ENCODE assay signal across 8 cellular contexts in the genomic region with DNA sequence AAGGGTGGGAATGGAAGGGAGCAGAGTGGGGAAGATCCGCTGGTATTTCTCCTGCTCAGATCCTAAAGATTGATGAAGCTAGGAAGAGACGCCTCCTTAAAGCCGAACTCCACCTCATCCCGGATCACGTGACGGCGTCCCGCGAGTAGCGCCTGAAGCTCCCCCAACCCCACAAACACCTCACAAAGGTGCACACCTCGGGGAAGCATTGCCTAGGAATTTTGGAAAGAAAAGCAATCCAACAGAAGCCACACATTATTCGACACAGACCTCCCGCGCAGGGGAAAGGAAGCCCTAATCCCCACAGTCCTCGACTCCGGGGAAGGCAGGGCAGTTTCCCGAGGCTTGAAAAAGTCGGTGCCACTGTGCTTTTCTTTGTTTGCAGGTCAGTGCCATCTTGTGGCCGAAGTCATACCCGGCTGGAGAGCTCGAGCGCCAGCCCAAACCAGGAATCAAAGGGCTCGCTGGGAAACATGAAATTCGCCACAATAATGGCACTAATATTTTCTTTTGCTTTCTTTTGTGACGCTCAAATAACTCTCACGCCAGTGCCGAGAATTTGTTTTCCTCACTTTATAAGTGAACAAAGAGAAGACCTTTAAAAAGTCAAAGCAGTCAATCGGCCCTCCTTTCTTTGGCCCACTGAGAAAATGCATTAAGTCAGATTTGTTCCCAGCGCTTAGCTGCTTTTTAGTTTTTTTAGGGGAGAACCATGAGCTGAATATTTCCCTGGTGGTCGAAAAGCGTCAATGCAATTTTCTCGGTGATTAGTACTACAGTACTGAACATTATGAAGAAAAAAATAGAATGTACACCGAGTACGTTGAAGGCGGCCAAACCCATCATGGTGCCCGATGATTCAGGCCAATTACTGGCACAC. TPM values are rescaled to one million over a fixed set of nuclear protein-coding genes. Genes with fewer than 3 reads are reported as not detected.
A peak's percentile ranks its signal among the peaks of the same experiment; 100 is the strongest.
DNase-seq lines count a peak whose midpoint lies in the region; ATAC-seq, FAIRE-seq and TF ChIP-seq lines count a peak whose summit lies in the region.

TSS of gene NPY1R (minus strand) at position 71 of the 880 bp plus-strand sequence. CDS start 6,042 bp downstream, outside the sequence.

- H3K27me3 ChIP-seq in SJSA1 (replicated peaks) (peaks cover 31% of the 10 kb centered on the region), bronchial epithelial cell (ENCODE audit: control insufficient read depth, insufficient read depth, low read length) (peaks cover 6% of the 10 kb centered on the region), iPS-20b (ENCODE audit: insufficient read depth, low read length) (peaks cover 31% of the 10 kb centered on the region)

- H3K9ac ChIP-seq in ES-I3 (ENCODE audit: low read depth, low read length) (peak within 1 kb of the TSS; percentile 50), iPS-20b (ENCODE audit: low read depth, low read length) (peak within 1 kb of the TSS; percentile 83)

- peak; percentile 86 for TF ChIP-seq CTCF in bronchial epithelial cell (IDR thresholded peaks at IDR 0.05; ENCODE audit: insufficient read depth, low read length, severe bottlenecking)

- no peak for FAIRE-seq in bronchial epithelial cell (lab: Jason Lieb, UNC)

- H3K9me3 ChIP-seq in ES-I3 (ENCODE audit: control insufficient read depth, insufficient read depth, low read length) (no peaks in the 10 kb centered on the region), SJSA1 (replicated peaks) (no peaks in the 10 kb centered on the region), iPS-20b (ENCODE audit: insufficient read depth, low read depth, low read length) (peaks cover 6% of the 10 kb centered on the region; the same call in 1 of the 2 replicates)

- H3K4me3 ChIP-seq in SJSA1 (0 out of 2 replicates have a peak within 1 kb of the TSS, but pooled peaks have one; percentile 12), bronchial epithelial cell (ENCODE audit: low read depth, low read length) (peak within 1 kb of the TSS; percentile 36), iPS-20b (ENCODE audit: low read length) (peak within 1 kb of the TSS; percentile 89), skeletal muscle cell (ENCODE audit: low read depth, low read length) (peak within 1 kb of the TSS; percentile 54)

- no peak within 1 kb of the TSS for H3K27ac ChIP-seq in SJSA1
- H3K27ac ChIP-seq in iPS-20b (ENCODE audit: low read length): no peak within 1 kb of the TSS

- H3K36me3 ChIP-seq in ES-I3 (ENCODE audit: insufficient read depth, low read length) (no peaks in the 10 kb centered on the region), SJSA1 (no peaks in the 10 kb centered on the region), bronchial epithelial cell (ENCODE audit: control insufficient read depth, insufficient read depth, low read length) (no peaks in the 10 kb centered on the region), iPS-20b (ENCODE audit: insufficient read depth, low read depth, low read length) (no peaks in the 10 kb centered on the region)

- H3K4me1 ChIP-seq in ES-I3 (ENCODE audit: insufficient read depth, low read length) (no peaks in the 10 kb centered on the region), SJSA1 (replicated peaks) (peaks cover 10% of the 10 kb centered on the region; the same call in 1 of the 2 replicates), iPS-20b (ENCODE audit: insufficient read depth, low read length) (no peaks in the 10 kb centered on the region)

- ATAC-seq in GM21723 (IDR thresholded peaks at IDR 0.05; ENCODE audit: unreplicated experiment): peak; percentile 88

- DNase-seq in HuH-7 (ENCODE audit: low spot score) (peak; percentile 60), SJSA1 (ENCODE audit: low read depth in 1 of 2, low spot score in 2 of 2) (peak; percentile 42 to 59), bronchial epithelial cell (ENCODE audit: low read depth) (peak; percentile 69), skeletal muscle cell (ENCODE audit: low read depth) (peak; percentile 39)
- DNase-seq in activated effector memory CD4-positive, alpha-beta T cell treated with Interleukin-2 at 50 U/mL for 16 hours: no peak

RNA-seq across cellular contexts. Expression of gene NPY1R, which starts in this region (rescaled TPM):
- not detected in 2 replicates for total RNA-seq in SJSA1 (2014; rRNA removed; shearing (Covaris generic))
- total RNA-seq in bronchial epithelial cell: 0.26 TPM in 1 of 2 replicates, not detected in the other

Comparison
In these comparisons a context has a peak if more than half of its experiments do, and no peak if none do; other contexts are left out.
1. Peak in DNase-seq and H3K4me3 ChIP-seq in SJSA1; RNA of the gene not detected or under 1 TPM.
2. Peak in DNase-seq and H3K4me3 ChIP-seq in bronchial epithelial cell; RNA of the gene not detected or under 1 TPM.
3. H3K4me3 ChIP-seq: peak in every context shown above with its lines; median percentile 89 in iPS-20b; 54 in skeletal muscle cell; 36 in bronchial epithelial cell; 12 in SJSA1.